In genomic region chr1:112702067-112702395, GRCh38 we compare ENCODE assay signal across 8 cellular contexts. TPM values are rescaled to one million over a fixed set of nuclear protein-coding genes. Genes with fewer than 3 reads are reported as not detected.
DNase-seq lines count a peak whose midpoint lies in the region; ATAC-seq and TF ChIP-seq lines count a peak whose summit lies in the region.

No MANE protein-coding gene starts in this region.

- H3K27ac ChIP-seq in mesendoderm (ENCODE audit: low read depth, low read length) (no peak overlapping the region), testis (peak overlapping the region; percentile 93)

- H2BK15ac ChIP-seq in mesendoderm (replicated peaks; ENCODE audit: low read depth), result no peak overlapping the region

- no peaks in the 10 kb centered on the region for H3K27me3 ChIP-seq in mesendoderm (ENCODE audit: insufficient read depth, low read length, poor library complexity)
- no peaks in the 10 kb centered on the region for H3K27me3 ChIP-seq in testis

- peaks cover 30% of the 10 kb centered on the region for H3K79me1 ChIP-seq in mesendoderm (ENCODE audit: low read length)

- no peak overlapping the region for H4K8ac ChIP-seq in mesendoderm (ENCODE audit: low read depth, low read length)

- no peak overlapping the region for H2BK5ac ChIP-seq in mesendoderm (ENCODE audit: low read length)

- no peaks in the 10 kb centered on the region for H3K27me3 Mint-ChIP-seq in activated T-cell treated with anti-CD3 and anti-CD28 coated beads, Interleukin-2, amount 50 U/mL, for 24 hours
- no peaks in the 10 kb centered on the region for H3K27me3 Mint-ChIP-seq in activated naive CD8-positive, alpha-beta T cell treated with anti-CD3 and anti-CD28 coated beads, Interleukin-2, amount 50 U/mL, for 24 hours

- DNase-seq in activated T-cell treated with anti-CD3 and anti-CD28 coated beads, Interleukin-2, amount 50 U/mL, for 24 hours, result no peak
- DNase-seq in activated T-cell treated with anti-CD3 and anti-CD28 coated beads, Interleukin-2, amount 50 U/mL, for 1 hour, result no peak
- DNase-seq in activated naive CD8-positive, alpha-beta T cell treated with anti-CD3 and anti-CD28 coated beads, Interleukin-2, amount 50 U/mL, for 24 hours, result no peak
- DNase-seq in mesendoderm (no peak), testis (no peak), C1 segment of cervical spinal cord (lab: John Stamatoyannopoulos, UW) (no peak), HK-2 (ENCODE audit: unreplicated experiment) (no peak)

- TF ChIP-seq POLR2A in testis (IDR thresholded peaks at IDR 0.05), result no peak

- H3K9ac ChIP-seq in mesendoderm (ENCODE audit: low read length), result no peak overlapping the region

- H3K4me3 Mint-ChIP-seq in activated T-cell treated with anti-CD3 and anti-CD28 coated beads, Interleukin-2, amount 50 U/mL, for 24 hours, result no peak overlapping the region
- H3K4me3 Mint-ChIP-seq in activated naive CD8-positive, alpha-beta T cell treated with anti-CD3 and anti-CD28 coated beads, Interleukin-2, amount 50 U/mL, for 24 hours, result no peak overlapping the region

- intact Hi-C loops in testis (cut with DNase I; ENCODE audit: low total_unique reads), result no loop called here

- peaks cover 51% of the 10 kb centered on the region for H3K36me3 Mint-ChIP-seq in activated T-cell treated with anti-CD3 and anti-CD28 coated beads, Interleukin-2, amount 50 U/mL, for 24 hours (ENCODE audit: low read depth)
- peaks cover 9% of the 10 kb centered on the region for H3K36me3 Mint-ChIP-seq in activated naive CD8-positive, alpha-beta T cell treated with anti-CD3 and anti-CD28 coated beads, Interleukin-2, amount 50 U/mL, for 24 hours (ENCODE audit: low read depth)

- H3K4me2 ChIP-seq in mesendoderm (ENCODE audit: low read length), result no peak overlapping the region

- H3K4me1 Mint-ChIP-seq in activated T-cell treated with anti-CD3 and anti-CD28 coated beads, Interleukin-2, amount 50 U/mL, for 24 hours (ENCODE audit: low read depth), result peaks cover 69% of the 10 kb centered on the region
- peaks cover 67% of the 10 kb centered on the region for H3K4me1 Mint-ChIP-seq in activated naive CD8-positive, alpha-beta T cell treated with anti-CD3 and anti-CD28 coated beads, Interleukin-2, amount 50 U/mL, for 24 hours

- peak overlapping the region; percentile 79 for H3K56ac ChIP-seq in mesendoderm (ENCODE audit: low read length)

- H3K4ac ChIP-seq in mesendoderm (ENCODE audit: low read depth, low read length), result no peak overlapping the region

- peaks cover 44% of the 10 kb centered on the region for H3K4me1 ChIP-seq in mesendoderm (ENCODE audit: control insufficient read depth, low read depth, low read length)
- H3K4me1 ChIP-seq in testis, result peaks cover 78% of the 10 kb centered on the region

- no peak overlapping the region for H2BK120ac ChIP-seq in mesendoderm (ENCODE audit: low read depth, low read length)

- no peaks in the 10 kb centered on the region for H3K9me3 ChIP-seq in testis

- no peak overlapping the region for H3K18ac ChIP-seq in mesendoderm (ENCODE audit: low read length)

- no peak overlapping the region for H2AK5ac ChIP-seq in mesendoderm (ENCODE audit: low read length)

- peaks cover 19% of the 10 kb centered on the region for H3K79me2 ChIP-seq in mesendoderm (ENCODE audit: control insufficient read depth, insufficient read depth, low read length)

- H3K23ac ChIP-seq in mesendoderm (ENCODE audit: low read length), result no peak overlapping the region

- peak overlapping the region; percentile 94 for H3K27ac Mint-ChIP-seq in activated T-cell treated with anti-CD3 and anti-CD28 coated beads, Interleukin-2, amount 50 U/mL, for 24 hours
- H3K27ac Mint-ChIP-seq in activated naive CD8-positive, alpha-beta T cell treated with anti-CD3 and anti-CD28 coated beads, Interleukin-2, amount 50 U/mL, for 24 hours, result peak overlapping the region; percentile 46

- peaks cover 17% of the 10 kb centered on the region for H3K36me3 ChIP-seq in mesendoderm (ENCODE audit: control insufficient read depth, insufficient read depth, low read length)
- H3K36me3 ChIP-seq in testis (ENCODE audit: low read depth, missing control alignments), result no peaks in the 10 kb centered on the region

- ATAC-seq in activated naive CD8-positive, alpha-beta T cell treated with anti-CD3 and anti-CD28 coated beads, Interleukin-2, amount 50 U/mL, for 24 hours, result no peak
- ATAC-seq in GM19463 (IDR thresholded peaks at IDR 0.05; ENCODE audit: unreplicated experiment), result no peak

- no peak overlapping the region for H4K5ac ChIP-seq in mesendoderm (ENCODE audit: low read length)

- no peaks in the 10 kb centered on the region for H3K9me3 Mint-ChIP-seq in activated T-cell treated with anti-CD3 and anti-CD28 coated beads, Interleukin-2, amount 50 U/mL, for 24 hours
- no peaks in the 10 kb centered on the region for H3K9me3 Mint-ChIP-seq in activated naive CD8-positive, alpha-beta T cell treated with anti-CD3 and anti-CD28 coated beads, Interleukin-2, amount 50 U/mL, for 24 hours

- TF ChIP-seq CTCF in testis (IDR thresholded peaks at IDR 0.05), result no peak

- no peak overlapping the region for H3K4me3 ChIP-seq in mesendoderm (ENCODE audit: low read length)
- H3K4me3 ChIP-seq in testis, result no peak overlapping the region

- no CpG with 5 or more reads among the region's 3 CpGs for WGBS in mesendoderm (ENCODE audit: extremely low coverage, insufficient coverage, low lambda C conversion rate)
- WGBS in testis, 2 donors, result 52 to 67% methylated on average over 3 of the region's 3 CpGs

RNA-seq across cellular contexts. Expression of gene RHOC, which starts 4.9 kb away (rescaled TPM):
- 107 TPM for polyA plus RNA-seq in mesendoderm (2013, experiment 1 of 2)
- polyA plus RNA-seq in mesendoderm (2013, experiment 2 of 2), result 105 TPM
- total RNA-seq in testis, result 100 to 1,000 TPM; 191 to 294 TPM
- polyA plus RNA-seq in testis (ENCODE audit: insufficient read depth, low read depth, low replicate concordance), result 225 TPM

RNA-seq across cellular contexts. Expression of gene PPM1J, which starts 13.1 kb away (rescaled TPM):
- polyA plus RNA-seq in mesendoderm (2013, experiment 1 of 2), result 9.5 TPM
- 8.6 TPM for polyA plus RNA-seq in mesendoderm (2013, experiment 2 of 2)
- total RNA-seq in testis, result 10 to 100 TPM; 45.5 to 88.7 TPM
- polyA plus RNA-seq in testis (ENCODE audit: insufficient read depth, low read depth, low replicate concordance), result 69.5 TPM

RNA-seq across cellular contexts. Expression of gene MOV10, which starts 27.6 kb away (rescaled TPM):
- 49.5 TPM for polyA plus RNA-seq in mesendoderm (2013, experiment 1 of 2)
- polyA plus RNA-seq in mesendoderm (2013, experiment 2 of 2), result 46.4 TPM
- 100 to 1,000 TPM; 240 to 245 TPM for total RNA-seq in testis
- 137 TPM for polyA plus RNA-seq in testis (ENCODE audit: insufficient read depth, low read depth, low replicate concordance)
